Comparison of ENCODE assay signal across 1 cellular context in the genomic region with DNA sequence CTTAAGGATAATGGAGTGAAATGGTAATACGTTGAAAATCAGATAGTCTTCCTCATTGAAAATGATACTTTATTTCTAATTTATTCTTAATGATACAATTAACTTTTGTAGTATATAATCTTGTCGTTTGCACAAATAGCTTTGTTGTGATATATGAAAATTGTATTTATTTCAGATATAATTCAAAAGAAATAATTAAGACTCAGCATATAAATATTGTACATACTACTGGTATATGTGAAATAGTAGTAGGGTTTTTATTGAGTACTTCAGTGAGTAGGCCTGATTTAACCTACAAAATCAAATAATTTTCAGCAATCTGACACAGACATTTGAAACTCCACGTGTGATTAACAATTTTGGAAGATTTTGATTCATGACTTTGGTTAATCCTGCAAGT.
A peak's percentile ranks its signal among the peaks of the same experiment; 100 is the strongest.
TF ChIP-seq lines count a peak whose summit lies in the region.

No MANE protein-coding gene starts in this region.

TF ChIP-seq in K562, 482 proteins besides CTCF, POLR2A, EP300 and RAD21:
- TF ChIP-seq ETV6 (IDR thresholded peaks at IDR 0.05; ENCODE audit: borderline replicate concordance in 1 of 2, low read depth in 2 of 2, low read length in 1 of 2) (no peak), ETV6 (CRISPR knock-in tag; IDR thresholded peaks at IDR 0.05; ENCODE audit: borderline replicate concordance) (no peak), CBFA2T2 (conservative IDR thresholded peaks at IDR 0.05) (no peak), SMAD3 (CRISPR knock-in tag; conservative IDR thresholded peaks at IDR 0.05) (no peak), ZNF316 (IDR thresholded peaks at IDR 0.05) (peak; percentile 81), SRSF3 (IDR thresholded peaks at IDR 0.05; ENCODE audit: insufficient read depth, low read length) (no peak), LEF1 (IDR thresholded peaks at IDR 0.05) (no peak), C11orf30 (IDR thresholded peaks at IDR 0.05; ENCODE audit: low read depth) (peak; percentile 67), NR4A1 (CRISPR knock-in tag; IDR thresholded peaks at IDR 0.05) (no peak), NR4A1 (tag; IDR thresholded peaks at IDR 0.05) (no peak)
